Comparison of ENCODE assay signal across 1 cellular context in genomic region chr2:677056-677949, GRCh38.
A peak's percentile ranks its signal among the peaks of the same experiment; 100 is the strongest.
TF ChIP-seq lines count a peak whose summit lies in the region.

Gene TMEM18, minus strand, starts transcription at chr2:677406. Its CDS starts 61 bp downstream, at chr2:677345.

TF ChIP-seq in HepG2, 621 proteins besides CTCF, POLR2A, EP300 and RAD21 (continued from another document):
- TF ChIP-seq TFDP1 (CRISPR knock-in tag; IDR thresholded peaks at IDR 0.05; ENCODE audit: borderline replicate concordance): peak; percentile 97
- peak; percentile 94 for TF ChIP-seq UBTF (CRISPR knock-in tag; IDR thresholded peaks at IDR 0.05)
- peak; percentile 60 for TF ChIP-seq HDAC2 (CRISPR knock-in tag; IDR thresholded peaks at IDR 0.05)
- TF ChIP-seq KDM2A (CRISPR knock-in tag; IDR thresholded peaks at IDR 0.05; ENCODE audit: borderline replicate concordance, low read depth): peak; percentile 91
- TF ChIP-seq RBFOX2 (IDR thresholded peaks at IDR 0.05; ENCODE audit: low read depth, low read length): peak; percentile 98
- no peak for TF ChIP-seq ZBTB40 (IDR thresholded peaks at IDR 0.05)
- peak; percentile 79 for TF ChIP-seq ZBTB40 (CRISPR knock-in tag; IDR thresholded peaks at IDR 0.05)
- TF ChIP-seq PRDM4 (CRISPR knock-in tag; IDR thresholded peaks at IDR 0.05; ENCODE audit: borderline replicate concordance): 0 out of 2 replicates have a peak, but pooled peaks have one; percentile 71
- TF ChIP-seq ZNF343 (CRISPR knock-in tag; IDR thresholded peaks at IDR 0.05): peak; percentile 90; the same call in 1 of the 2 replicates
- TF ChIP-seq ZNF780A (CRISPR knock-in tag; IDR thresholded peaks at IDR 0.05): no peak; the same call in 1 of the 2 replicates
- TF ChIP-seq ZNF644 (CRISPR knock-in tag; IDR thresholded peaks at IDR 0.05; ENCODE audit: low read depth): no peak
- no peak for TF ChIP-seq ZNF121 (CRISPR knock-in tag; IDR thresholded peaks at IDR 0.05)
- peak; percentile 87 for TF ChIP-seq ZBTB42 (CRISPR knock-in tag; IDR thresholded peaks at IDR 0.05)
- no peak for TF ChIP-seq SMC3 (IDR thresholded peaks at IDR 0.05; ENCODE audit: low read length)
- TF ChIP-seq ZNF879 (CRISPR knock-in tag; IDR thresholded peaks at IDR 0.05): no peak
- peak; percentile 22; the same call in 1 of the 2 replicates for TF ChIP-seq ZNF790 (CRISPR knock-in tag; IDR thresholded peaks at IDR 0.05; ENCODE audit: borderline replicate concordance)
- peak; percentile 94; the same call in 1 of the 2 replicates for TF ChIP-seq TERF1 (CRISPR knock-in tag; IDR thresholded peaks at IDR 0.05)
- TF ChIP-seq ZNF431 (CRISPR knock-in tag; IDR thresholded peaks at IDR 0.05; ENCODE audit: borderline replicate concordance, low read depth): peak; percentile 97
- peak; percentile 43; the same call in 1 of the 2 replicates for TF ChIP-seq ZBTB3 (CRISPR knock-in tag; IDR thresholded peaks at IDR 0.05; ENCODE audit: borderline replicate concordance, low read depth)
- TF ChIP-seq ZNF414 (CRISPR knock-in tag; IDR thresholded peaks at IDR 0.05): peak; percentile 76; the same call in 1 of the 2 replicates
- TF ChIP-seq SKIL (CRISPR knock-in tag; IDR thresholded peaks at IDR 0.05; ENCODE audit: borderline replicate concordance): peak; percentile 30; the same call in 1 of the 2 replicates
- peak; percentile 31 for TF ChIP-seq MAZ (IDR thresholded peaks at IDR 0.05; ENCODE audit: borderline replicate concordance, low read depth, low read length)
- peak; percentile 95 for TF ChIP-seq MAZ (CRISPR knock-in tag; IDR thresholded peaks at IDR 0.05; ENCODE audit: low read depth)
- peak in 1 of 2 experiments; percentile 86; a peak in 2 of 4 replicates for TF ChIP-seq KLF16 (CRISPR knock-in tag; IDR thresholded peaks at IDR 0.05)
- peak; percentile 77 for TF ChIP-seq ZFP91 (CRISPR knock-in tag; IDR thresholded peaks at IDR 0.05; ENCODE audit: borderline replicate concordance)
- TF ChIP-seq TBP (CRISPR knock-in tag; IDR thresholded peaks at IDR 0.05): no peak; the same call in 1 of the 2 replicates
- TF ChIP-seq ZNF10 (CRISPR knock-in tag; IDR thresholded peaks at IDR 0.05; ENCODE audit: borderline replicate concordance, low read depth): no peak
- peak; percentile 88; the same call in 1 of the 2 replicates for TF ChIP-seq SATB2 (CRISPR knock-in tag; IDR thresholded peaks at IDR 0.05)
- TF ChIP-seq HES4 (CRISPR knock-in tag; IDR thresholded peaks at IDR 0.05; ENCODE audit: borderline replicate concordance): peak; percentile 98
- TF ChIP-seq MLLT10 (CRISPR knock-in tag; IDR thresholded peaks at IDR 0.05): no peak
- TF ChIP-seq ATF3 (CRISPR knock-in tag; IDR thresholded peaks at IDR 0.05): peak; percentile 25; the same call in 1 of the 2 replicates
- TF ChIP-seq ZNF605 (CRISPR knock-in tag; IDR thresholded peaks at IDR 0.05): peak; percentile 65
- no peak for TF ChIP-seq ZBTB1 (CRISPR knock-in tag; IDR thresholded peaks at IDR 0.05; ENCODE audit: borderline replicate concordance)
- TF ChIP-seq ZNF101 (CRISPR knock-in tag; IDR thresholded peaks at IDR 0.05; ENCODE audit: borderline replicate concordance, low read depth): peak; percentile 64; the same call in 1 of the 2 replicates
